ENCODE assay signal across 12 cellular contexts in the genomic region with DNA sequence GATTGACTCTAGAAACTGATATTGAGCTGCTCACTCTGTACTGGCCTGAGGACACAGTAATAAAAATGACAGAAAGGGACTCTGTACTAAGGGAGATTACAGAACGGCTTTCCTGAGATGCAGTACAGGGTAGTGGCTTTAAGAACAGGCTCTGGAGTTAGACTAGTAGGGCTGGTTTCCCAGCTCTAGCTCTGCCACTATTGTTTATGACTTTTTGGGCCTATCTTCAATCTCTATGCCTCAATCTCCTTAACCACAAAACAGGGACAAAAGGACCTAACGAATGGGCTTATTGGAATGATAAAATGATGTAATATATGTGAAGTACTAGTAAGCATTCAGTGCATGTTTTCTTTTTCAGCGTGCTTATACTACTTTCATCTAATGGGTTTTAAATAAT. TPM values are rescaled to one million over a fixed set of nuclear protein-coding genes. Genes with fewer than 3 reads are reported as not detected.
A peak's percentile ranks its signal among the peaks of the same experiment; 100 is the strongest.
DNase-seq lines count a peak whose midpoint lies in the region; ATAC-seq and TF ChIP-seq lines count a peak whose summit lies in the region.
"Had no signal": no experiment of that assay in that cellular context is flagged by ENCODE, and none has a peak within 500 bp of the region (broad histone marks: within the 10 kb centered on the region; RNA-seq: fewer than 3 reads in every experiment).

No MANE protein-coding gene starts in this region.

- TF ChIP-seq CTCF in cardiac muscle cell (IDR thresholded peaks at IDR 0.05; ENCODE audit: low read depth, low read length) (no peak), right atrium auricular region (IDR thresholded peaks at IDR 0.05) (no peak), endodermal cell (conservative IDR thresholded peaks at IDR 0.05) (no peak)

- H3K27ac ChIP-seq in cardiac muscle cell = no peak overlapping the region
- no peak overlapping the region for H3K27ac ChIP-seq in right atrium auricular region
- no peak overlapping the region for H3K27ac ChIP-seq in endodermal cell (ENCODE audit: low read depth, low read length)
- H3K27ac ChIP-seq in thymus (ENCODE audit: low read depth) = no peak overlapping the region
- H3K27ac ChIP-seq: adrenal gland, thyroid gland had no signal

- H3K9ac ChIP-seq in endodermal cell (ENCODE audit: extremely low read depth, low read length, poor library complexity, severe bottlenecking) = no peak overlapping the region

- WGBS in endodermal cell (ENCODE audit: insufficient coverage in 1 of 2, insufficient read length in 1 of 2), 2 experiments = 60 to 86% methylated on average over 1 to 3 of the region's 3 CpGs
- 89% methylated on average over 3 of the region's 3 CpGs for WGBS in thymus

- H3K27ac Mint-ChIP-seq in endodermal cell = no peak overlapping the region

- H3K9me3 ChIP-seq in cardiac muscle cell (ENCODE audit: low read depth) = no peaks in the 10 kb centered on the region
- no peaks in the 10 kb centered on the region for H3K9me3 ChIP-seq in right atrium auricular region
- peaks cover 11% of the 10 kb centered on the region for H3K9me3 ChIP-seq in endodermal cell (ENCODE audit: control insufficient read depth, low read length)
- no peaks in the 10 kb centered on the region for H3K9me3 ChIP-seq in thymus (ENCODE audit: control insufficient read depth)
- H3K9me3 ChIP-seq: adrenal gland, thyroid gland had no signal

- no peaks in the 10 kb centered on the region for H3K27me3 Mint-ChIP-seq in endodermal cell (ENCODE audit: insufficient read depth)

- ATAC-seq in HG02870 (IDR thresholded peaks at IDR 0.05; ENCODE audit: unreplicated experiment) (no peak), HG02678 (IDR thresholded peaks at IDR 0.05; ENCODE audit: unreplicated experiment) (no peak)

- H3K9me3 Mint-ChIP-seq in endodermal cell = no peaks in the 10 kb centered on the region

- peaks cover 13% of the 10 kb centered on the region for H3K4me1 Mint-ChIP-seq in endodermal cell

- peak overlapping the region; percentile 85 for H3K4me3 Mint-ChIP-seq in endodermal cell

- H3K4me1 ChIP-seq in cardiac muscle cell (ENCODE audit: low read depth) (peaks cover 3% of the 10 kb centered on the region), right atrium auricular region (peaks cover 0 to 11% of the 10 kb centered on the region in 2 donors), endodermal cell (ENCODE audit: control insufficient read depth, insufficient read depth, low read length) (peaks cover 3% of the 10 kb centered on the region), thymus (ENCODE audit: control insufficient read depth, insufficient read depth, low read length) (peaks cover 3% of the 10 kb centered on the region)

- H3K27me3 ChIP-seq in cardiac muscle cell = no peaks in the 10 kb centered on the region
- H3K27me3 ChIP-seq in right atrium auricular region = no peaks in the 10 kb centered on the region
- H3K27me3 ChIP-seq in endodermal cell (ENCODE audit: control insufficient read depth, insufficient read depth, low read length, poor library complexity, severe bottlenecking) = no peaks in the 10 kb centered on the region
- no peaks in the 10 kb centered on the region for H3K27me3 ChIP-seq in thymus (ENCODE audit: control insufficient read depth, insufficient read depth)
- H3K27me3 ChIP-seq: adrenal gland, thyroid gland had no signal

- H3K4me3 ChIP-seq in cardiac muscle cell (peak overlapping the region; percentile 67), right atrium auricular region (no peak overlapping the region), endodermal cell (ENCODE audit: low read length) (peak overlapping the region; percentile 89), thymus (ENCODE audit: low read length) (peak overlapping the region; percentile 85)

- H3K36me3 ChIP-seq in cardiac muscle cell (no peaks in the 10 kb centered on the region), right atrium auricular region (no peaks in the 10 kb centered on the region), endodermal cell (ENCODE audit: control insufficient read depth, insufficient read depth, low read length) (peaks cover 14% of the 10 kb centered on the region), thymus (ENCODE audit: control insufficient read depth, insufficient read depth) (no peaks in the 10 kb centered on the region)
- H3K36me3 ChIP-seq: adrenal gland, thyroid gland had no signal

- H3K36me3 Mint-ChIP-seq in endodermal cell (ENCODE audit: low read depth) = peaks cover 17% of the 10 kb centered on the region

- DNase-seq in cardiac muscle cell (ENCODE audit: low read depth in 1 of 2, low spot score in 1 of 2) = no peak
- no peak for DNase-seq in right atrium auricular region (ENCODE audit: low spot score)
- peak; percentile 28 for DNase-seq in NCI-H82 (lab: John Stamatoyannopoulos, UW)
- DNase-seq in endodermal cell = no peak
- DNase-seq in middle frontal gyrus (ENCODE audit: extremely low spot score, low spot score) = no peak
- DNase-seq: adrenal gland, NCI-H146, nucleus accumbens, thyroid gland had no signal

RNA-seq across cellular contexts. Expression of a gene that starts 1.4 kb away (rescaled TPM):
- total RNA-seq in cardiac muscle cell = 2.3 and 37.6 TPM in 2 replicates
- polyA plus RNA-seq in cardiac muscle cell = 4.9 and 29.8 TPM in 2 replicates
- 1 to 10 TPM in 1 of 2 donors, not detected in 1; 1.4 TPM for total RNA-seq in right atrium auricular region
- 10 to 100 TPM; 25.1 to 40.0 TPM for total RNA-seq in endodermal cell
- 34.4 TPM for polyA plus RNA-seq in endodermal cell (2013, experiment 1 of 2)
- 37.6 TPM for polyA plus RNA-seq in endodermal cell (2013, experiment 2 of 2)
- polyA plus RNA-seq in thymus = 1.9 TPM

RNA-seq across cellular contexts. Expression of a gene that starts 45.8 kb away (rescaled TPM):
- total RNA-seq in cardiac muscle cell (0.51 and 0.95 TPM in 2 replicates), right atrium auricular region (under 1 TPM in 1 of 2 donors, not detected in 1; 0.15 TPM), endodermal cell (not detected)
- polyA plus RNA-seq in cardiac muscle cell (0.67 TPM in 1 of 2 replicates, not detected in the other), thymus (0.16 TPM)
- polyA plus RNA-seq in endodermal cell (2013, experiment 1 of 2) = 0.11 TPM
- 0.37 TPM for polyA plus RNA-seq in endodermal cell (2013, experiment 2 of 2)
- total RNA-seq: adrenal gland, thyroid gland had no signal
- polyA plus RNA-seq: adrenal gland had no signal

Comparison
In these comparisons a context has a peak if more than half of its experiments do, and no peak if none do; other contexts are left out.
1. H3K4me3 ChIP-seq: peak in cardiac muscle cell (single experiment), endodermal cell (single experiment) and thymus (single experiment); none in right atrium auricular region (0 of 2).